ENCODE assay signal across 1 cellular context in genomic region chr18:23452728-23453656, GRCh38.
TF ChIP-seq lines count a peak whose summit lies in the region.

RIOK3 (plus strand) TSS chr18:23453287; CDS start chr18:23453440, 153 bp downstream.

TF ChIP-seq in HepG2, 621 proteins besides CTCF, POLR2A, EP300 and RAD21 (continued from another document and continues in another):
- TF ChIP-seq TIGD3 (CRISPR knock-in tag; IDR thresholded peaks at IDR 0.05; ENCODE audit: borderline replicate concordance) (no peak), HNF1B (CRISPR knock-in tag; IDR thresholded peaks at IDR 0.05) (no peak; the same call in 1 of the 2 replicates), TCF7 (IDR thresholded peaks at IDR 0.05; ENCODE audit: low read depth) (0 out of 2 replicates have a peak, but pooled peaks have one; percentile 8), ADNP (CRISPR knock-in tag; IDR thresholded peaks at IDR 0.05) (no peak), CCDC6 (CRISPR knock-in tag; IDR thresholded peaks at IDR 0.05) (0 out of 2 replicates have a peak, but pooled peaks have one; percentile 56), TEAD3 (CRISPR knock-in tag; optimal IDR thresholded peaks at IDR 0.05; ENCODE audit: borderline replicate concordance) (peak; percentile 94), ZSCAN22 (CRISPR knock-in tag; IDR thresholded peaks at IDR 0.05) (peak; percentile 93), KDM6A (CRISPR knock-in tag; IDR thresholded peaks at IDR 0.05; ENCODE audit: low read depth) (no peak), MYC (CRISPR knock-in tag; IDR thresholded peaks at IDR 0.05; ENCODE audit: borderline replicate concordance) (peak; percentile 62; the same call in 1 of the 2 replicates), PBX3 (CRISPR knock-in tag; IDR thresholded peaks at IDR 0.05; ENCODE audit: borderline replicate concordance) (no peak), ZNF225 (CRISPR knock-in tag; IDR thresholded peaks at IDR 0.05) (0 out of 2 replicates have a peak, but pooled peaks have one; percentile 65), ZNF496 (CRISPR knock-in tag; IDR thresholded peaks at IDR 0.05; ENCODE audit: insufficient replicate concordance) (no peak), ZNF773 (CRISPR knock-in tag; IDR thresholded peaks at IDR 0.05; ENCODE audit: borderline replicate concordance) (no peak), E2F1 (CRISPR knock-in tag; IDR thresholded peaks at IDR 0.05) (no peak), ZNF557 (CRISPR knock-in tag; IDR thresholded peaks at IDR 0.05) (no peak), DBP (CRISPR knock-in tag; IDR thresholded peaks at IDR 0.05; ENCODE audit: not compliant biosample characterization) (no peak), AHDC1 (CRISPR knock-in tag; IDR thresholded peaks at IDR 0.05; ENCODE audit: borderline replicate concordance) (0 out of 2 replicates have a peak, but pooled peaks have one; percentile 27), SRF (IDR thresholded peaks at IDR 0.05; ENCODE audit: low read depth, low read length) (no peak), ZNF280B (CRISPR knock-in tag; IDR thresholded peaks at IDR 0.05; ENCODE audit: borderline replicate concordance) (peak; percentile 75; the same call in 1 of the 2 replicates), ZSCAN25 (CRISPR knock-in tag; IDR thresholded peaks at IDR 0.05) (peak; percentile 24; the same call in 1 of the 2 replicates), ZNF615 (CRISPR knock-in tag; IDR thresholded peaks at IDR 0.05; ENCODE audit: borderline replicate concordance) (no peak), MTA1 (CRISPR knock-in tag; IDR thresholded peaks at IDR 0.05; ENCODE audit: borderline replicate concordance) (peak; percentile 48; the same call in 1 of the 2 replicates), IKZF4 (CRISPR knock-in tag; IDR thresholded peaks at IDR 0.05; ENCODE audit: borderline replicate concordance, low read depth, not compliant biosample characterization) (peak; percentile 48), ZBTB46 (CRISPR knock-in tag; IDR thresholded peaks at IDR 0.05; ENCODE audit: borderline replicate concordance) (no peak), ETV5 (CRISPR knock-in tag; IDR thresholded peaks at IDR 0.05; ENCODE audit: borderline replicate concordance) (peak; percentile 80; the same call in 1 of the 2 replicates), ZFYVE20 (CRISPR knock-in tag; IDR thresholded peaks at IDR 0.05; ENCODE audit: borderline replicate concordance, low read depth) (no peak), RBAK (CRISPR knock-in tag; IDR thresholded peaks at IDR 0.05) (no peak), PAX8 (CRISPR knock-in tag; IDR thresholded peaks at IDR 0.05; ENCODE audit: borderline replicate concordance) (no peak; the same call in 1 of the 2 replicates), STAT5B (CRISPR knock-in tag; IDR thresholded peaks at IDR 0.05) (no peak), PRMT3 (CRISPR knock-in tag; IDR thresholded peaks at IDR 0.05; ENCODE audit: borderline replicate concordance, low read depth) (no peak), ZNF101 (CRISPR knock-in tag; IDR thresholded peaks at IDR 0.05; ENCODE audit: borderline replicate concordance, low read depth) (0 out of 2 replicates have a peak, but pooled peaks have one; percentile 53), FIP1L1 (IDR thresholded peaks at IDR 0.05; ENCODE audit: borderline replicate concordance, insufficient read depth, low read depth, low read length) (no peak; the same call in 1 of the 2 replicates), SMAD3 (CRISPR knock-in tag; IDR thresholded peaks at IDR 0.05) (peak; percentile 79; the same call in 1 of the 2 replicates), ATM (IDR thresholded peaks at IDR 0.05; ENCODE audit: borderline replicate concordance) (no peak), ZNF629 (CRISPR knock-in tag; conservative IDR thresholded peaks at IDR 0.05) (no peak), ZNF781 (CRISPR knock-in tag; IDR thresholded peaks at IDR 0.05; ENCODE audit: borderline replicate concordance, not compliant biosample characterization) (no peak), ZNF556 (CRISPR knock-in tag; IDR thresholded peaks at IDR 0.05; ENCODE audit: borderline replicate concordance) (no peak), ZNF580 (CRISPR knock-in tag; IDR thresholded peaks at IDR 0.05; ENCODE audit: borderline replicate concordance, low read depth) (no peak), RFX5 (IDR thresholded peaks at IDR 0.05; ENCODE audit: low read depth, low read length) (no peak), JUN (CRISPR knock-in tag; IDR thresholded peaks at IDR 0.05) (no peak), RBFOX2 (IDR thresholded peaks at IDR 0.05; ENCODE audit: low read depth, low read length) (peak; percentile 88), ZNF30 (CRISPR knock-in tag; IDR thresholded peaks at IDR 0.05) (no peak), HNF4A (CRISPR knock-in tag; IDR thresholded peaks at IDR 0.05) (no peak), DMAP1 (CRISPR knock-in tag; IDR thresholded peaks at IDR 0.05) (peak; percentile 68), MAFK (conservative IDR thresholded peaks at IDR 0.05 in 1 of 2, IDR thresholded peaks at IDR 0.05 in 1 of 2; ENCODE audit: low read length in 2 of 2) (no peak), ZNF230 (CRISPR knock-in tag; IDR thresholded peaks at IDR 0.05) (no peak), POLR2AphosphoS2 (IDR thresholded peaks at IDR 0.05; ENCODE audit: low read depth, low read length) (no peak), HNF4G (IDR thresholded peaks at IDR 0.05; ENCODE audit: borderline replicate concordance, low read depth, low read length) (no peak), HNF4G (CRISPR knock-in tag; IDR thresholded peaks at IDR 0.05; ENCODE audit: borderline replicate concordance, low read depth) (no peak), MED1 (CRISPR knock-in tag; IDR thresholded peaks at IDR 0.05) (no peak), SYNCRIP (IDR thresholded peaks at IDR 0.05; ENCODE audit: insufficient read depth, low read depth, low read length) (no peak)
